ENCODE assay signal across 23 cellular contexts in the genomic region with DNA sequence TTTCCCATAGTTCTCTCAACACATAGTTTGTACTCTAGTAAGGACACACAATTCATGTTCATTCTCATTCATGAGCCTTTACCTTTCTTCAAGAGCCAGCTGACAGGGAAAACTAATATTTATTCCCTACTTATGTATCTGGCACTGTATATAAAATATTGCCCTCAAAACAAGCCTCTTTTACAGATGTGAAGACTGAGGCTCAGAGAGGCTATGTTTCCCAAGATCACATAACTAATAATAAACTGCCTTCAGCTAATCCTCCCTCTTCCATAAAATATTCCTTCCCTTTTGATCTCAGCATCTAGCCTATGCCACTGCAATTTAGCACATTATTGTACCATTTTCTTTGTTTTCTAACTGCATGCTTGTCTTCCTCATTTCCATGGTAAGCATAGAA. TPM values are rescaled to one million over a fixed set of nuclear protein-coding genes. Genes with fewer than 3 reads are reported as not detected.
A peak's percentile ranks its signal among the peaks of the same experiment; 100 is the strongest.
DNase-seq lines count a peak whose midpoint lies in the region; ATAC-seq, FAIRE-seq and TF ChIP-seq lines count a peak whose summit lies in the region.
"Had no signal": no experiment of that assay in that cellular context is flagged by ENCODE, and none has a peak within 500 bp of the region (broad histone marks: within the 10 kb centered on the region; RNA-seq: fewer than 3 reads in every experiment).

No MANE protein-coding gene starts in this region.

- TF ChIP-seq EP300 in K562 (IDR thresholded peaks at IDR 0.05; ENCODE audit: low read length), result no peak

- H3K79me2 ChIP-seq in K562 (ENCODE audit: control insufficient read depth, insufficient read depth, low read length), result no peaks in the 10 kb centered on the region

- H3K27ac ChIP-seq in BLaER1 (no peak overlapping the region), K562 (ENCODE audit: extremely low read depth, low read depth, low read length) (no peak overlapping the region), liver (ENCODE audit: low read depth in 1 of 2, low read length in 2 of 2) (no peak overlapping the region)
- H3K27ac ChIP-seq: A549, C4-2B had no signal

- H3K9ac ChIP-seq in BLaER1 (no peak overlapping the region), K562 (ENCODE audit: insufficient read depth in 1 of 2, low read depth in 2 of 2, low read length in 2 of 2) (no peak overlapping the region), liver (ENCODE audit: low read depth in 1 of 2, low read length in 2 of 2) (no peak overlapping the region)

- no TSS peak for BruUV-seq in K562 (replicated peaks; lab: Mats Ljungman, UMichigan)

- H3K4me3 ChIP-seq in BLaER1 (no peak overlapping the region), K562 (no peak overlapping the region), liver (ENCODE audit: low read depth in 1 of 3, low read length in 3 of 3) (no peak overlapping the region)
- H3K4me3 ChIP-seq: A549, HAP-1 had no signal

- H3K36me3 ChIP-seq in BLaER1, result peaks cover 19% of the 10 kb centered on the region; the same call in 1 of the 2 replicates
- no peaks in the 10 kb centered on the region for H3K36me3 ChIP-seq in K562 (ENCODE audit: control insufficient read depth, insufficient read depth, low read length)
- H3K36me3 ChIP-seq in liver (ENCODE audit: control insufficient read depth in 4 of 4, insufficient read depth in 3 of 4, low read depth in 1 of 4, low read length in 3 of 4), result peaks cover 0 to 18% (median 12%) of the 10 kb centered on the region in 4 donors
- H3K36me3 ChIP-seq: BE2C, HAP-1 had no signal

- intact Hi-C loops in K562 (cut with micrococcal nuclease), result no loop called here

- CTCF ChIA-PET in K562 (lab: Yijun Ruan, JAX; ENCODE audit: low intra/inter-chr PET ratio), result no interaction called here

- no peaks in the 10 kb centered on the region for H3K9me1 ChIP-seq in K562 (ENCODE audit: control insufficient read depth, insufficient read depth, low read length)

- H3K4me2 ChIP-seq in BLaER1, result peak overlapping the region; percentile 32
- H3K4me2 ChIP-seq in K562 (ENCODE audit: insufficient read depth, low read length), result no peak overlapping the region
- H3K4me2 ChIP-seq: A549 had no signal

- peaks cover 11% of the 10 kb centered on the region for H3K4me1 ChIP-seq in BLaER1
- H3K4me1 ChIP-seq in K562 (replicated peaks in 1 of 2; ENCODE audit: control insufficient read depth in 2 of 2, insufficient read depth in 2 of 2, low read length in 2 of 2), result no peaks in the 10 kb centered on the region
- H3K4me1 ChIP-seq in liver (ENCODE audit: control insufficient read depth in 4 of 4, insufficient read depth in 4 of 4, low read length in 3 of 4), result peaks cover 0 to 4% (median under 1%) of the 10 kb centered on the region in 4 donors
- H3K4me1 ChIP-seq: A549, BE2C, HAP-1 had no signal

- no peak for FAIRE-seq in K562 (lab: Jason Lieb, UNC)
- FAIRE-seq: A549, D721Med, GM12891, GM18507 had no signal

- TF ChIP-seq RAD21 in K562 (CRISPR knock-in tag; conservative IDR thresholded peaks at IDR 0.05 in 1 of 2, IDR thresholded peaks at IDR 0.05 in 1 of 2), result no peak
- peak in 1 of 2 donors; percentile 18 for TF ChIP-seq RAD21 in liver (IDR thresholded peaks at IDR 0.05)

- no peak for TF ChIP-seq POLR2A in K562 (conservative IDR thresholded peaks at IDR 0.05)

- no peak overlapping the region for H2AFZ ChIP-seq in K562 (ENCODE audit: low read depth, low read length)

- no peaks in the 10 kb centered on the region for H3K27me3 ChIP-seq in BLaER1
- no peaks in the 10 kb centered on the region for H3K27me3 ChIP-seq in K562 (ENCODE audit: control insufficient read depth in 2 of 2, insufficient read depth in 2 of 2, low read length in 2 of 2)
- no peaks in the 10 kb centered on the region for H3K27me3 ChIP-seq in liver (ENCODE audit: control insufficient read depth in 4 of 4, insufficient read depth in 4 of 4, low read length in 3 of 4)
- H3K27me3 ChIP-seq: BE2C had no signal

- TF ChIP-seq CTCF in K562 (IDR thresholded peaks at IDR 0.05 in 2 of 3, conservative IDR thresholded peaks at IDR 0.05 in 1 of 3; ENCODE audit: insufficient read depth in 2 of 3, low read depth in 1 of 3, low read length in 3 of 3) (no peak), liver (IDR thresholded peaks at IDR 0.05; ENCODE audit: low read depth, low read length, missing input control) (no peak)

- ATAC-seq in K562, result no peak
- ATAC-seq: A549; CD8-positive, alpha-beta T cell had no signal

- H3K9me3 ChIP-seq in BLaER1 (peaks cover 27% of the 10 kb centered on the region), K562 (replicated peaks; ENCODE audit: control insufficient read depth, insufficient read depth, low read depth, low read length) (no peaks in the 10 kb centered on the region), liver (ENCODE audit: control insufficient read depth in 4 of 4, low read length in 3 of 4) (peaks cover 3 to 15% (median 9%) of the 10 kb centered on the region in 4 donors)
- H3K9me3 ChIP-seq: BE2C, HAP-1 had no signal

- H4K20me1 ChIP-seq in BLaER1 (peaks cover 13% of the 10 kb centered on the region; the same call in 1 of the 2 replicates), K562 (replicated peaks; ENCODE audit: control insufficient read depth, insufficient read depth, low read length) (no peaks in the 10 kb centered on the region)

- DNase-seq in K562 (ENCODE audit: extremely low read depth in 1 of 4, low spot score in 3 of 4) (no peak), DMS 273 treated with DMSO at 0.1 percent for 48 hours (lab: John Stamatoyannopoulos, UW) (no peak), NCI-H1092 (lab: John Stamatoyannopoulos, UW) (no peak)
- DNase-seq: 8988T; ACHN; AML-193; BE2C; CD4-positive, CD25-positive, alpha-beta regulatory T cell; CD8-positive, alpha-beta T cell; DMS53; DMS79 treated with DMSO at 0.1 percent for 48 hours; GF-D8; GOT3; HFFc6 had no signal

- POLR2A ChIA-PET in K562 (lab: Yijun Ruan, JAX), result no interaction called here

- in situ Hi-C loops in K562 (cut with MboI), result no loop called here

RNA-seq across cellular contexts. Expression of a gene that starts 18.2 kb away (rescaled TPM):
- not detected in 2 replicates for total RNA-seq in K562 (2011; cell fraction: chromatin; rRNA removed; ENCODE audit: low replicate concordance)
- not detected in 2 replicates for total RNA-seq in K562 (2011; cell fraction: nucleolus; rRNA removed)
- total RNA-seq in K562 (2011; cell fraction: nucleoplasm; rRNA removed), result not detected in 2 replicates
- total RNA-seq in K562 (2014; rRNA removed), result not detected in 2 replicates
- total RNA-seq in K562 (2014; rRNA removed; fragmentation: Illumina TruSeq; extraction: Trizol), result not detected in 2 replicates
- not detected in 2 replicates for total RNA-seq in K562 (2015; rRNA removed; fragmentation: Illumina TruSeq; extraction: Trizol)
- total RNA-seq in K562 (2021), result 0.78 and 0.80 TPM in 2 replicates
- not detected in 2 replicates for polyA plus RNA-seq in K562 (2011; rRNA removed)
- not detected in 2 replicates for polyA plus RNA-seq in K562 (2011; cell fraction: cytosol; rRNA removed)
- polyA plus RNA-seq in K562 (2011; cell fraction: nucleus; rRNA removed), result 0.10 TPM in 1 of 2 replicates, not detected in the other
- 0.06 TPM in 1 of 2 replicates, not detected in the other for polyA plus RNA-seq in K562 (2012)
- polyA plus RNA-seq in K562 (2014; fragmentation: Illumina TruSeq; extraction: Trizol), result not detected in 2 replicates
- polyA plus RNA-seq in K562 (2014; fragmentation: Nextera tagmentation; extraction: Ambion mirVana), result not detected
- not detected in 2 replicates for polyA plus RNA-seq in K562 (2014; rRNA removed)
- polyA minus RNA-seq in K562 (2011; rRNA and poly(A)+ RNA removed), result not detected in 2 replicates
- polyA minus RNA-seq in K562 (2011; cell fraction: cytosol; rRNA and poly(A)+ RNA removed), result not detected in 2 replicates
- polyA minus RNA-seq in K562 (2011; cell fraction: nucleus; rRNA and poly(A)+ RNA removed), result not detected in 2 replicates
- 1,000 to 10,000 TPM in 1 of 2 donors, 100 to 1,000 TPM in 1; 527 to 1,744 TPM for total RNA-seq in liver
- polyA plus RNA-seq in liver, result 1,000 to 10,000 TPM; 1,872 to 2,132 TPM
- total RNA-seq: CD4-positive, CD25-positive, alpha-beta regulatory T cell; CD8-positive, alpha-beta T cell; G401; HFFc6 had no signal
- polyA plus RNA-seq: A549; CD4-positive, CD25-positive, alpha-beta regulatory T cell had no signal

RNA-seq across cellular contexts. Expression of a gene that starts 18.7 kb away (rescaled TPM):
- total RNA-seq in K562 (2011; cell fraction: chromatin; rRNA removed; ENCODE audit: low replicate concordance), result 6.8 and 22.2 TPM in 2 replicates
- 4.7 and 6.1 TPM in 2 replicates for total RNA-seq in K562 (2011; cell fraction: nucleolus; rRNA removed)
- 7.3 and 9.5 TPM in 2 replicates for total RNA-seq in K562 (2011; cell fraction: nucleoplasm; rRNA removed)
- total RNA-seq in K562 (2014; rRNA removed) (6.1 and 6.3 TPM in 2 replicates), K562 (2014; rRNA removed; fragmentation: Illumina TruSeq; extraction: Trizol) (12.8 and 13.7 TPM in 2 replicates), K562 (2015; rRNA removed; fragmentation: Illumina TruSeq; extraction: Trizol) (15.3 and 15.6 TPM in 2 replicates), K562 (2021) (7.4 and 8.5 TPM in 2 replicates), liver (10 to 100 TPM; 11.4 to 16.1 TPM)
- polyA plus RNA-seq in K562 (2011; rRNA removed) (4.7 and 6.0 TPM in 2 replicates), K562 (2014; fragmentation: Illumina TruSeq; extraction: Trizol) (9.0 and 10.7 TPM in 2 replicates), K562 (2014; fragmentation: Nextera tagmentation; extraction: Ambion mirVana) (1 to 10 TPM; 2.4 to 3.5 TPM), K562 (2014; rRNA removed) (6.4 TPM in 2 replicates), liver (1 to 10 TPM; 4.4 to 5.1 TPM)
- polyA plus RNA-seq in K562 (2011; cell fraction: cytosol; rRNA removed), result 0.76 and 2.4 TPM in 2 replicates
- 5.0 and 5.7 TPM in 2 replicates for polyA plus RNA-seq in K562 (2011; cell fraction: nucleus; rRNA removed)
- 5.9 and 7.2 TPM in 2 replicates for polyA plus RNA-seq in K562 (2012)
- 10.9 and 16.2 TPM in 2 replicates for polyA minus RNA-seq in K562 (2011; rRNA and poly(A)+ RNA removed)
- polyA minus RNA-seq in K562 (2011; cell fraction: cytosol; rRNA and poly(A)+ RNA removed), result 2.3 and 3.6 TPM in 2 replicates
- polyA minus RNA-seq in K562 (2011; cell fraction: nucleus; rRNA and poly(A)+ RNA removed), result 9.2 and 19.4 TPM in 2 replicates

RNA-seq across cellular contexts. Expression of a gene that starts 19.0 kb away (rescaled TPM):
- 5.5 and 17.9 TPM in 2 replicates for total RNA-seq in K562 (2011; cell fraction: chromatin; rRNA removed; ENCODE audit: low replicate concordance)
- total RNA-seq in K562 (2011; cell fraction: nucleolus; rRNA removed), result 3.6 and 3.8 TPM in 2 replicates
- total RNA-seq in K562 (2011; cell fraction: nucleoplasm; rRNA removed), result 13.2 and 25.3 TPM in 2 replicates
- 17.5 and 21.8 TPM in 2 replicates for total RNA-seq in K562 (2014; rRNA removed)
- 37.5 and 42.5 TPM in 2 replicates for total RNA-seq in K562 (2014; rRNA removed; fragmentation: Illumina TruSeq; extraction: Trizol)
- total RNA-seq in K562 (2015; rRNA removed; fragmentation: Illumina TruSeq; extraction: Trizol), result 34.0 and 37.4 TPM in 2 replicates
- total RNA-seq in K562 (2021), result 19.7 and 21.9 TPM in 2 replicates
- polyA plus RNA-seq in K562 (2011; rRNA removed), result 34.4 and 46.7 TPM in 2 replicates
- 7.0 and 16.5 TPM in 2 replicates for polyA plus RNA-seq in K562 (2011; cell fraction: cytosol; rRNA removed)
- 13.0 and 22.6 TPM in 2 replicates for polyA plus RNA-seq in K562 (2011; cell fraction: nucleus; rRNA removed)
- polyA plus RNA-seq in K562 (2012), result 10.1 and 18.7 TPM in 2 replicates
- 31.9 and 36.9 TPM in 2 replicates for polyA plus RNA-seq in K562 (2014; fragmentation: Illumina TruSeq; extraction: Trizol)
- polyA plus RNA-seq in K562 (2014; fragmentation: Nextera tagmentation; extraction: Ambion mirVana), result 100 to 1,000 TPM in 1 of 2 experiments, 10 to 100 TPM in 1; 80.1 to 107 TPM
- polyA plus RNA-seq in K562 (2014; rRNA removed), result 20.4 and 26.8 TPM in 2 replicates
- polyA minus RNA-seq in K562 (2011; rRNA and poly(A)+ RNA removed), result 11.0 and 14.4 TPM in 2 replicates
- 3.0 and 3.5 TPM in 2 replicates for polyA minus RNA-seq in K562 (2011; cell fraction: cytosol; rRNA and poly(A)+ RNA removed)
- polyA minus RNA-seq in K562 (2011; cell fraction: nucleus; rRNA and poly(A)+ RNA removed), result 9.3 and 20.3 TPM in 2 replicates
- 10 to 100 TPM in 1 of 2 donors, 1 to 10 TPM in 1; 9.0 to 11.9 TPM for total RNA-seq in liver
- polyA plus RNA-seq in liver, result 10 to 100 TPM in 1 of 2 donors, 1 to 10 TPM in 1; 5.7 to 12.3 TPM

RNA-seq across cellular contexts. Expression of a gene that starts 32.6 kb away (rescaled TPM):
- 0.32 and 0.49 TPM in 2 replicates for total RNA-seq in K562 (2011; cell fraction: chromatin; rRNA removed; ENCODE audit: low replicate concordance)
- total RNA-seq in K562 (2011; cell fraction: nucleolus; rRNA removed), result 0.17 and 0.39 TPM in 2 replicates
- 0.22 and 0.46 TPM in 2 replicates for total RNA-seq in K562 (2011; cell fraction: nucleoplasm; rRNA removed)
- total RNA-seq in K562 (2014; rRNA removed) (0.24 and 0.32 TPM in 2 replicates), K562 (2014; rRNA removed; fragmentation: Illumina TruSeq; extraction: Trizol) (0.26 and 0.40 TPM in 2 replicates), K562 (2015; rRNA removed; fragmentation: Illumina TruSeq; extraction: Trizol) (0.25 and 0.26 TPM in 2 replicates), K562 (2021) (0.27 and 0.36 TPM in 2 replicates), liver (100 to 1,000 TPM in 1 of 2 donors, 10 to 100 TPM in 1; 31.9 to 167 TPM)
- polyA plus RNA-seq in K562 (2011; rRNA removed) (0.17 and 0.23 TPM in 2 replicates), K562 (2014; fragmentation: Illumina TruSeq; extraction: Trizol) (0.25 and 0.33 TPM in 2 replicates), K562 (2014; fragmentation: Nextera tagmentation; extraction: Ambion mirVana) (under 1 TPM; 0.53 to 0.76 TPM), K562 (2014; rRNA removed) (0.28 and 0.88 TPM in 2 replicates), liver (100 to 1,000 TPM; 136 to 275 TPM)
- polyA plus RNA-seq in K562 (2011; cell fraction: cytosol; rRNA removed), result 0.04 and 0.22 TPM in 2 replicates
- polyA plus RNA-seq in K562 (2011; cell fraction: nucleus; rRNA removed), result 0.28 and 0.67 TPM in 2 replicates
- 0.15 and 0.16 TPM in 2 replicates for polyA plus RNA-seq in K562 (2012)
- 0.14 and 0.15 TPM in 2 replicates for polyA minus RNA-seq in K562 (2011; rRNA and poly(A)+ RNA removed)
- not detected in 2 replicates for polyA minus RNA-seq in K562 (2011; cell fraction: cytosol; rRNA and poly(A)+ RNA removed)
- polyA minus RNA-seq in K562 (2011; cell fraction: nucleus; rRNA and poly(A)+ RNA removed), result 0.13 and 0.22 TPM in 2 replicates
- total RNA-seq: CD8-positive, alpha-beta T cell; G401 had no signal

Comparison
In these comparisons a context has a peak if more than half of its experiments do, and no peak if none do; other contexts are left out.
1. RNA of a gene that starts 18.2 kb away (total RNA-seq): 527 to 1,744 TPM in liver; 0.78 to 0.80 TPM in K562; every median in the first group is over 100 times any median in the second.